Comparison of ENCODE assay signal across 8 cellular contexts in the genomic region with DNA sequence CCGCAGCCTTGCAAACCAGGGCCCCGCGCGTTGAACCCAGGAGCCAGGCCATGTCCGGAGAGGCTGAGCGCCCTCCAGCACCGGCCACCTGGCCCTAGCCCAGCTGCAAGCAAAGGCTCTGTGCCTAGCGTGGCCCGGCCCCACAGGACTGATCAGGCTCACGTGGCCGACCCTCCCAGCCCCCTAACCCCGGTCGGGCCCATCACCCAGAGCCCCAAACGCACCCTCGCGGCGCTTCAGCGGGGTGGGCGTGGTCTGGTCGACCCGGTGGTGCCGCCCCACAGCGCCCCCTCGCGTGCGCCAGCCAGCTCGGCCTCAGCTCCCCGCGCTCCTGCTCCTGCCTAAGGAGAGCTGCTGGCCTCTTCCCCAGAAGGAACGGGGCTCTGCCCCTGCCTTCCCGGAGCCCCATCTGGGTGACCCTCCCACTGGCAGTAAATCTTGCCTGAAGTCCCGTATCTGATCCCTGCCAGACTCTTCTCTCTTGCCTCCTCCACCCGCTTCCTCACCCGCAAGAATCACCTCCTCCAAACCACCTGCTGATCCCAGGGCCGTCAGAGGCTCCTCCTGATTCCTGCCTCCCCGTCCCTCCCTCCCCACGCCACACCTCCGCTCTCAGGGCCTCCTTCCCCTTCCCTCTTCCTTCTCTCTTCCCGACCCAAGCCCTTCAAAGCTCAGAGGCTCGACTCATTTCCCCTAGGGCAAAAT. TPM values are rescaled to one million over a fixed set of nuclear protein-coding genes. Genes with fewer than 3 reads are reported as not detected.
DNase-seq lines count a peak whose midpoint lies in the region; ATAC-seq and TF ChIP-seq lines count a peak whose summit lies in the region.

No MANE protein-coding gene starts in this region.

- peak; percentile 70 to 89 for TF ChIP-seq CTCF in GM23338 (conservative IDR thresholded peaks at IDR 0.05; ENCODE audit: low read depth in 2 of 2)

- no peaks in the 10 kb centered on the region for H3F3A ChIP-seq in GM23338 (replicated peaks; ENCODE audit: low read depth)

- no peaks in the 10 kb centered on the region for H4K20me1 ChIP-seq in GM23338 (replicated peaks; ENCODE audit: insufficient read depth)

- H3K27ac Mint-ChIP-seq in GM23338: no peak overlapping the region
- H3K27ac Mint-ChIP-seq in activated naive CD4-positive, alpha-beta T cell treated with anti-CD3 and anti-CD28 coated beads, Interleukin-2, amount 50 U/mL, for 72 hours: no peak overlapping the region

- WGBS in right cardiac atrium: 5% methylated on average over 40 of the region's 40 CpGs

- peak overlapping the region; percentile 97 for H2AFZ ChIP-seq in GM23338

- peaks cover 6% of the 10 kb centered on the region for H3K27me3 Mint-ChIP-seq in GM23338 (ENCODE audit: insufficient read depth, low read depth, poor library complexity)

- H3K27ac ChIP-seq in GM23338 (ENCODE audit: low read depth) (no peak overlapping the region), right cardiac atrium (ENCODE audit: low read length) (no peak overlapping the region)

- H3K9me2 ChIP-seq in GM23338 (ENCODE audit: insufficient read depth): no peaks in the 10 kb centered on the region

- H3K27me3 ChIP-seq in GM23338 (ENCODE audit: insufficient read depth): peaks cover 6% of the 10 kb centered on the region; the same call in 1 of the 2 replicates
- no peaks in the 10 kb centered on the region for H3K27me3 ChIP-seq in MG63
- H3K27me3 ChIP-seq in right cardiac atrium (ENCODE audit: control insufficient read depth, insufficient read depth): no peaks in the 10 kb centered on the region

- peak overlapping the region; percentile 72 for H3K4me3 Mint-ChIP-seq in GM23338

- intact Hi-C loops in right cardiac atrium (cut with DNase I): no loop called here

- no peaks in the 10 kb centered on the region for H3K36me3 Mint-ChIP-seq in GM23338 (ENCODE audit: low read depth)
- H3K36me3 Mint-ChIP-seq in activated naive CD4-positive, alpha-beta T cell treated with anti-CD3 and anti-CD28 coated beads, Interleukin-2, amount 50 U/mL, for 72 hours: no peaks in the 10 kb centered on the region

- DNase-seq in GM04504 (ENCODE audit: low read depth): peak; percentile 6
- DNase-seq in GM23338 (ENCODE audit: low spot score): peak; percentile 91
- DNase-seq in MG63: peak; percentile 75
- peak; percentile 61 to 83 for DNase-seq in activated naive CD4-positive, alpha-beta T cell treated with anti-CD3 and anti-CD28 coated beads, Interleukin-2, amount 50 U/mL, for 72 hours (ENCODE audit: low spot score in 2 of 2)
- DNase-seq in right cardiac atrium: peak; percentile 50 to 86 (median 85)
- DNase-seq in renal cortical epithelial cell (ENCODE audit: low read depth): peak; percentile 45
- no peak for DNase-seq in NCI-H2081 treated with DMSO at 0.1 percent for 48 hours (lab: John Stamatoyannopoulos, UW)
- DNase-seq in epidermal melanocyte (ENCODE audit: insufficient read length, low spot score): no peak

- no peaks in the 10 kb centered on the region for H3K79me2 ChIP-seq in GM23338 (replicated peaks; ENCODE audit: insufficient read depth)

- H3K4me1 ChIP-seq in GM23338 (ENCODE audit: insufficient read depth) (no peaks in the 10 kb centered on the region), right cardiac atrium (ENCODE audit: control insufficient read depth, insufficient read depth, low read length) (no peaks in the 10 kb centered on the region)

- peak overlapping the region; percentile 80; the same call in 1 of the 2 replicates for H3K4me2 ChIP-seq in GM23338

- H3K9me3 ChIP-seq in MG63 (no peaks in the 10 kb centered on the region), right cardiac atrium (ENCODE audit: control insufficient read depth, low read length) (no peaks in the 10 kb centered on the region)

- ATAC-seq in GM23338 (peak; percentile 92), right cardiac atrium (peak; percentile 73 to 74)
- peak; percentile 68 to 94 for ATAC-seq in activated naive CD4-positive, alpha-beta T cell treated with anti-CD3 and anti-CD28 coated beads, Interleukin-2, amount 50 U/mL, for 72 hours

- H3K36me3 ChIP-seq in GM23338 (ENCODE audit: insufficient read depth) (no peaks in the 10 kb centered on the region), MG63 (no peaks in the 10 kb centered on the region)

- H3K4me1 Mint-ChIP-seq in GM23338: peaks cover 4% of the 10 kb centered on the region; the same call in 1 of the 3 replicates

- no peaks in the 10 kb centered on the region for H3K9me3 Mint-ChIP-seq in GM23338
- H3K9me3 Mint-ChIP-seq in activated naive CD4-positive, alpha-beta T cell treated with anti-CD3 and anti-CD28 coated beads, Interleukin-2, amount 50 U/mL, for 72 hours: no peaks in the 10 kb centered on the region

- H3K4me3 ChIP-seq in GM23338: peak overlapping the region; percentile 53
- peak overlapping the region; percentile 41 for H3K4me3 ChIP-seq in MG63
- H3K4me3 ChIP-seq in right cardiac atrium (ENCODE audit: low read length): peak overlapping the region; percentile 14

TF ChIP-seq in GM23338, 12 proteins besides CTCF, POLR2A, EP300 and RAD21:
- TF ChIP-seq CREB1 (CRISPR knock-in tag; IDR thresholded peaks at IDR 0.05; ENCODE audit: low read depth) (peak; percentile 33; the same call in 1 of the 2 replicates), POLR2AphosphoS5 (IDR thresholded peaks at IDR 0.05; ENCODE audit: low read depth) (peak; percentile 55), ZNF331 (CRISPR knock-in tag; IDR thresholded peaks at IDR 0.05; ENCODE audit: low read depth) (no peak)

RNA-seq across cellular contexts. Expression of a gene that starts 12.3 kb away (rescaled TPM):
- not detected in 2 replicates for total RNA-seq in GM23338 (2014; rRNA removed; shearing (Covaris generic))
- polyA plus RNA-seq in GM23338 (2016; fragmentation: Nextera tagmentation; extraction: Ambion mirVana): not detected in 2 replicates
- not detected in 2 replicates for total RNA-seq in MG63 (2014; rRNA removed; shearing (Covaris generic); ENCODE audit: low replicate concordance)
- total RNA-seq in activated naive CD4-positive, alpha-beta T cell treated with anti-CD3 and anti-CD28 coated beads, Interleukin-2, amount 50 U/mL, for 72 hours: not detected
- total RNA-seq in right cardiac atrium: not detected
- polyA plus RNA-seq in right cardiac atrium: not detected
- total RNA-seq in renal cortical epithelial cell: not detected in 2 replicates

Comparison
In these comparisons a context has a peak if more than half of its experiments do, and no peak if none do; other contexts are left out.
1. DNase-seq: peak in GM04504 (single experiment), GM23338 (single experiment), MG63 (single experiment), activated naive CD4-positive, alpha-beta T cell treated with anti-CD3 and anti-CD28 coated beads, Interleukin-2, amount 50 U/mL, for 72 hours (2 of 2), right cardiac atrium (3 of 3) and renal cortical epithelial cell (single experiment); none in NCI-H2081 treated with DMSO at 0.1 percent for 48 hours (single experiment) and epidermal melanocyte (single experiment).
2. Peak in every context shown above with its lines, with median percentiles within 50 percentile points of each other: ATAC-seq and H3K4me3 ChIP-seq.